ENCODE assay signal across 8 cellular contexts in the genomic region with DNA sequence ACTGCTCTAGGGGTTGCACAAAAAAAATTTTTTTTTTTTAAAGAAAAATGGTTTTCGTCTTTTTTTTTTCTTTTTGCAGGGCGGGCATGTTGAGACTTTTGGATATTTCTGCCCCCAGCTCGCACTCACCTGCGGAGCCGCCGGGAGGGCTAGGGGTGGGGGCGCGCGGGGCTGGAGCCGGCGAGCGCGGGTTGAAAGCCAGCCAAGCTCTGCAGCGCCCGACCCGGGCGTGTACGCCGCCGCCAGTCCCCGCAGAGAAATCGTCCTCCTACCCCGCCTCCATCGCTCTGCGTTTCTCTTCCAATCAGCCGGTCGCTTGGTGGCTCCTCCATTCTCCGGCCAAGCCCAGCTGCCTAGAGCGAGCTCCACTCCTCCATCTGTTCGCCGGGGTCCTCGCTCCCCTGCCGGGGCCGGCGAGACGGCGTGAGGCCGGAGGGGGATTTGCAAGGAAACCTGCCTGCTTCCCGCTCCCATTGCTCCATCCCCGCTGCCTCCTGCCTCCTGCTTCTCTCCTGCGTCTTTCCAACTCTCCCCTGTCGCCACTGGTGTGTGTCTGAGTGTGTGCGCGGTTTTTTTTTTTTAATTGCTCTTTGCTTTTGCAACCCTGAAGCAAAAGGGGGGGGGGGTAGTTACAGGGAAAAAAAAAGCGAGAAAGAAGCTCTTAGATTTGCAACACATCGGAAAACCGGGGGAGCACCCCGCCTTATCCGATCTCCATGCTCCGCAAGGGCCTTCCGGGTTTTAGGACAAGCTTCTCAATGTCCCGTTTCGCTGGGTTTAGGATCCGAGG. TPM values are rescaled to one million over a fixed set of nuclear protein-coding genes. Genes with fewer than 3 reads are reported as not detected.
DNase-seq lines count a peak whose midpoint lies in the region; ATAC-seq and TF ChIP-seq lines count a peak whose summit lies in the region.

No MANE protein-coding gene starts in this region.

- peaks cover 21% of the 10 kb centered on the region for H3K4me1 Mint-ChIP-seq in GM23338
- H3K4me1 Mint-ChIP-seq in WTC11, result peaks cover 17% of the 10 kb centered on the region
- H3K4me1 Mint-ChIP-seq in central memory CD8-positive, alpha-beta T cell, result peaks cover 35% of the 10 kb centered on the region

- peaks cover 18% of the 10 kb centered on the region for H3F3A ChIP-seq in GM23338 (replicated peaks; ENCODE audit: low read depth)
- H3F3A ChIP-seq in smooth muscle cell (ENCODE audit: low read depth), result peaks cover 4% of the 10 kb centered on the region

- ATAC-seq in GM23338 (peak; percentile 54), WTC11 (peak; percentile 27), GM21515 (IDR thresholded peaks at IDR 0.05; ENCODE audit: unreplicated experiment) (no peak)
- ATAC-seq in central memory CD8-positive, alpha-beta T cell (replicated peaks; ENCODE audit: extremely low read depth, poor library complexity, severe bottlenecking), result peak; percentile 20

- 1% methylated on average over 46 of the region's 54 CpGs for WGBS in smooth muscle cell (ENCODE audit: low lambda C conversion rate)

- TF ChIP-seq CTCF in GM23338 (conservative IDR thresholded peaks at IDR 0.05; ENCODE audit: low read depth in 2 of 2) (no peak), WTC11 (IDR thresholded peaks at IDR 0.05) (no peak), smooth muscle cell (IDR thresholded peaks at IDR 0.05; ENCODE audit: borderline replicate concordance, insufficient read depth, poor library complexity, severe bottlenecking) (no peak)

- peak overlapping the region; percentile 38 for H3K9ac ChIP-seq in smooth muscle cell (ENCODE audit: low read depth)

- in situ Hi-C loops in ACHN (cut with HindIII; ENCODE audit: low pct_ligation_motif_present, low pct_unique_long_range_greater_than_20kb, low sequenced_read_pairs), result no loop called here

- H3K9me3 ChIP-seq in smooth muscle cell (replicated peaks; ENCODE audit: low read depth), result no peaks in the 10 kb centered on the region

- H3K4me3 Mint-ChIP-seq in GM23338, result peak overlapping the region; percentile 76
- H3K4me3 Mint-ChIP-seq in WTC11, result peak overlapping the region; percentile 80
- H3K4me3 Mint-ChIP-seq in central memory CD8-positive, alpha-beta T cell, result peak overlapping the region; percentile 96

- H3K79me2 ChIP-seq in GM23338 (replicated peaks; ENCODE audit: insufficient read depth) (peaks cover 29% of the 10 kb centered on the region), smooth muscle cell (ENCODE audit: low read depth) (peaks cover 27% of the 10 kb centered on the region)

- CTCF ChIA-PET in WTC11 (lab: Charles Lee), result interaction anchor here (0.6 to 4.7 kb wide), 35 partner anchors 9 to 699 kb away, joined by 3 to 73 read pairs (median 4); partner anchors contain the start of genes ATXN7L3, FAM171A2, GRN and RUNDC3A

- H4K20me1 ChIP-seq in GM23338 (replicated peaks; ENCODE audit: insufficient read depth) (no peaks in the 10 kb centered on the region), smooth muscle cell (ENCODE audit: low read depth) (peaks cover 20% of the 10 kb centered on the region)

- H2AFZ ChIP-seq in GM23338 (peak overlapping the region; percentile 93), smooth muscle cell (ENCODE audit: low read depth) (peak overlapping the region; percentile 68)

- H3K27me3 ChIP-seq in GM23338 (ENCODE audit: insufficient read depth), result peaks cover 11% of the 10 kb centered on the region; the same call in 1 of the 2 replicates
- H3K27me3 ChIP-seq in smooth muscle cell (ENCODE audit: low read depth), result no peaks in the 10 kb centered on the region

- H3K4me1 ChIP-seq in GM23338 (ENCODE audit: insufficient read depth) (peaks cover 13% of the 10 kb centered on the region), smooth muscle cell (ENCODE audit: low read depth) (no peaks in the 10 kb centered on the region)

- H3K27me3 Mint-ChIP-seq in GM23338 (ENCODE audit: insufficient read depth, low read depth, poor library complexity) (peaks cover 17% of the 10 kb centered on the region), WTC11 (ENCODE audit: low read depth) (no peaks in the 10 kb centered on the region)
- H3K27me3 Mint-ChIP-seq in central memory CD8-positive, alpha-beta T cell, result no peaks in the 10 kb centered on the region

- H3K27ac ChIP-seq in GM23338 (ENCODE audit: low read depth), result peak overlapping the region; percentile 66; the same call in 1 of the 2 replicates
- H3K27ac ChIP-seq in smooth muscle cell (ENCODE audit: low read depth), result peak overlapping the region; percentile 55

- H3K36me3 Mint-ChIP-seq in GM23338 (ENCODE audit: low read depth) (peaks cover 17% of the 10 kb centered on the region), WTC11 (peaks cover 12% of the 10 kb centered on the region)
- peaks cover 37% of the 10 kb centered on the region for H3K36me3 Mint-ChIP-seq in central memory CD8-positive, alpha-beta T cell (ENCODE audit: insufficient read depth)

- peak overlapping the region; percentile 96 for H3K4me3 ChIP-seq in GM23338
- H3K4me3 ChIP-seq in smooth muscle cell, result peak overlapping the region; percentile 99

- H3K27ac Mint-ChIP-seq in GM23338, result peak overlapping the region; percentile 88
- H3K27ac Mint-ChIP-seq in WTC11, result peak overlapping the region; percentile 91
- H3K27ac Mint-ChIP-seq in central memory CD8-positive, alpha-beta T cell (ENCODE audit: low read depth), result peak overlapping the region; percentile 99

- H3K36me3 ChIP-seq in GM23338 (ENCODE audit: insufficient read depth), result no peaks in the 10 kb centered on the region
- H3K36me3 ChIP-seq in smooth muscle cell (ENCODE audit: low read depth), result no peaks in the 10 kb centered on the region

- no peaks in the 10 kb centered on the region for H3K9me2 ChIP-seq in GM23338 (ENCODE audit: insufficient read depth)

- H3K9me3 Mint-ChIP-seq in GM23338 (no peaks in the 10 kb centered on the region), WTC11 (no peaks in the 10 kb centered on the region)
- H3K9me3 Mint-ChIP-seq in central memory CD8-positive, alpha-beta T cell, result no peaks in the 10 kb centered on the region

- POLR2A ChIA-PET in WTC11 (lab: Charles Lee), result interaction anchor here (0.5 to 3.5 kb wide), 20 partner anchors 11 to 578 kb away, joined by 3 to 28 read pairs (median 4); partner anchors contain the start of genes HDAC5, NAGS, RUNDC3A and SLC25A39

- peak; percentile 83 for DNase-seq in ACHN
- DNase-seq in GM23338 (ENCODE audit: low spot score), result peak; percentile 90
- peak; percentile 77 for DNase-seq in NCI-H226
- DNase-seq in WTC11 (ENCODE audit: low spot score), result peak; percentile 77
- peak; percentile 44 to 48 for DNase-seq in central memory CD8-positive, alpha-beta T cell (ENCODE audit: low spot score in 2 of 2)
- peak; percentile 95 for DNase-seq in islet precursor cell
- peak; percentile 47 for DNase-seq in smooth muscle cell (lab: John Stamatoyannopoulos, UW; ENCODE audit: unreplicated experiment)

- peak overlapping the region; percentile 100 for H3K4me2 ChIP-seq in GM23338
- H3K4me2 ChIP-seq in smooth muscle cell, result peak overlapping the region; percentile 96

TF ChIP-seq in GM23338, 12 proteins besides CTCF, POLR2A, EP300 and RAD21 (continues in another document):
- TF ChIP-seq POLR2AphosphoS5 (IDR thresholded peaks at IDR 0.05; ENCODE audit: low read depth) (peak; percentile 41), CREB1 (CRISPR knock-in tag; IDR thresholded peaks at IDR 0.05; ENCODE audit: low read depth) (no peak), EZH2 (IDR thresholded peaks at IDR 0.05; ENCODE audit: low read depth, unreplicated experiment) (peak; percentile 20)

TF ChIP-seq in WTC11, 78 proteins besides CTCF, POLR2A, EP300 and RAD21 (continues in another document):
- TF ChIP-seq TP53 (CRISPR knock-in tag; IDR thresholded peaks at IDR 0.05) (no peak), GABPB1 (CRISPR knock-in tag; IDR thresholded peaks at IDR 0.05) (0 out of 2 replicates have a peak, but pooled peaks have one; percentile 29), CREM (CRISPR knock-in tag; IDR thresholded peaks at IDR 0.05) (peak; percentile 20; the same call in 1 of the 2 replicates), SP1 (CRISPR knock-in tag; conservative IDR thresholded peaks at IDR 0.05) (peak; percentile 60; the same call in 1 of the 2 replicates), HMGA2 (CRISPR knock-in tag; IDR thresholded peaks at IDR 0.05) (no peak), ZNF416 (CRISPR knock-in tag; IDR thresholded peaks at IDR 0.05) (peak; percentile 39; the same call in 1 of the 2 replicates), IRF1 (CRISPR knock-in tag; IDR thresholded peaks at IDR 0.05) (0 out of 2 replicates have a peak, but pooled peaks have one; percentile 30), ZNF263 (CRISPR knock-in tag; IDR thresholded peaks at IDR 0.05; ENCODE audit: low read depth) (peak; percentile 21; the same call in 1 of the 2 replicates)

RNA-seq across cellular contexts. Expression of gene UBTF, which starts 1.8 kb away (rescaled TPM):
- total RNA-seq in GM23338 (2014; rRNA removed; shearing (Covaris generic)), result 62.2 and 78.8 TPM in 2 replicates
- 27.0 and 29.9 TPM in 2 replicates for polyA plus RNA-seq in GM23338 (2016; fragmentation: Nextera tagmentation; extraction: Ambion mirVana)
- total RNA-seq in WTC11 (2021), result 69.5 to 77.1 TPM (median 75.9 TPM) in 3 replicates
- total RNA-seq in smooth muscle cell, result 18.2 and 28.4 TPM in 2 replicates
- 22.1 and 29.2 TPM in 2 replicates for polyA plus RNA-seq in smooth muscle cell

RNA-seq across cellular contexts. Expression of gene ATXN7L3, which starts 21.6 kb away (rescaled TPM):
- total RNA-seq in GM23338 (2014; rRNA removed; shearing (Covaris generic)), result 79.3 and 95.0 TPM in 2 replicates
- polyA plus RNA-seq in GM23338 (2016; fragmentation: Nextera tagmentation; extraction: Ambion mirVana), result 20.3 and 20.6 TPM in 2 replicates
- total RNA-seq in WTC11 (2021), result 113 to 124 TPM (median 114 TPM) in 3 replicates
- total RNA-seq in smooth muscle cell, result 54.0 and 61.1 TPM in 2 replicates
- polyA plus RNA-seq in smooth muscle cell, result 24.3 and 29.1 TPM in 2 replicates

RNA-seq across cellular contexts. Expression of gene TMUB2, which starts 34.5 kb away (rescaled TPM):
- 15.9 and 20.8 TPM in 2 replicates for total RNA-seq in GM23338 (2014; rRNA removed; shearing (Covaris generic))
- polyA plus RNA-seq in GM23338 (2016; fragmentation: Nextera tagmentation; extraction: Ambion mirVana), result 16.5 and 17.0 TPM in 2 replicates
- total RNA-seq in WTC11 (2021), result 21.9 to 26.9 TPM (median 25.3 TPM) in 3 replicates
- total RNA-seq in smooth muscle cell, result 26.4 and 28.5 TPM in 2 replicates
- polyA plus RNA-seq in smooth muscle cell, result 35.8 and 39.2 TPM in 2 replicates

RNA-seq across cellular contexts. Expression of gene SLC4A1, which starts 46.7 kb away (rescaled TPM):
- not detected in 2 replicates for total RNA-seq in GM23338 (2014; rRNA removed; shearing (Covaris generic))
- not detected in 2 replicates for polyA plus RNA-seq in GM23338 (2016; fragmentation: Nextera tagmentation; extraction: Ambion mirVana)
- 0.05 to 0.14 TPM in 2 of 3 replicates, not detected in the other for total RNA-seq in WTC11 (2021)
- total RNA-seq in smooth muscle cell, result not detected in 2 replicates
- not detected in 2 replicates for polyA plus RNA-seq in smooth muscle cell

RNA-seq across cellular contexts. Expression of gene ASB16, which starts 50.8 kb away (rescaled TPM):
- total RNA-seq in GM23338 (2014; rRNA removed; shearing (Covaris generic)), result not detected in 2 replicates
- polyA plus RNA-seq in GM23338 (2016; fragmentation: Nextera tagmentation; extraction: Ambion mirVana), result 0.21 and 0.47 TPM in 2 replicates
- total RNA-seq in WTC11 (2021), result 0.11 to 0.23 TPM (median 0.14 TPM) in 3 replicates
- total RNA-seq in smooth muscle cell, result 0.09 TPM in 1 of 2 replicates, not detected in the other
- polyA plus RNA-seq in smooth muscle cell, result 0.28 and 0.35 TPM in 2 replicates
